Comparison of ENCODE assay signal across 14 cellular contexts in genomic region chr9:35385042-35385441, GRCh38.
A peak's percentile ranks its signal among the peaks of the same experiment; 100 is the strongest.
DNase-seq lines count a peak whose midpoint lies in the region; TF ChIP-seq lines count a peak whose summit lies in the region.
"Had no signal": no experiment of that assay in that cellular context is flagged by ENCODE, and none has a peak within 500 bp of the region (broad histone marks: within the 10 kb centered on the region; RNA-seq: fewer than 3 reads in every experiment).

No MANE protein-coding gene starts in this region.

- no peaks in the 10 kb centered on the region for H3K79me2 ChIP-seq in OCI-LY3 (ENCODE audit: low read length)

- 0 out of 2 replicates have a peak, but pooled peaks cover 9% of the 10 kb centered on the region for H3K4me1 ChIP-seq in OCI-LY3 (ENCODE audit: low read length)
- H3K4me1 ChIP-seq: colonic mucosa had no signal

- no peaks in the 10 kb centered on the region for H4K20me1 ChIP-seq in OCI-LY3 (ENCODE audit: insufficient read depth, low read length)

- no peak overlapping the region for H3K27ac ChIP-seq in OCI-LY3 (ENCODE audit: low read length)
- H3K27ac ChIP-seq: colonic mucosa, HL-60 had no signal

- no peaks in the 10 kb centered on the region for H3K9me3 ChIP-seq in OCI-LY3 (ENCODE audit: insufficient read depth, low read length)
- H3K9me3 ChIP-seq: colonic mucosa had no signal

- no peaks in the 10 kb centered on the region for H3K36me3 ChIP-seq in OCI-LY3 (replicated peaks; ENCODE audit: low read depth, low read length)
- H3K36me3 ChIP-seq: colonic mucosa had no signal

- TF ChIP-seq CTCF in OCI-LY3 (IDR thresholded peaks at IDR 0.05; ENCODE audit: low read depth, low read length) (peak; percentile 37), epithelial cell of esophagus (IDR thresholded peaks at IDR 0.05; ENCODE audit: insufficient read depth, low read depth, low read length, missing control alignments) (peak; percentile 41)

- H3K27me3 ChIP-seq in OCI-LY3 (ENCODE audit: low read depth, low read length), result no peaks in the 10 kb centered on the region; the same call in 1 of the 2 replicates
- H3K27me3 ChIP-seq: colonic mucosa had no signal

- no peak overlapping the region for H3K9ac ChIP-seq in OCI-LY3 (ENCODE audit: low read length)

- no peak overlapping the region for H2AFZ ChIP-seq in OCI-LY3 (ENCODE audit: low read depth, low read length)

- H3K4me3 ChIP-seq in OCI-LY3 (ENCODE audit: low read length) (no peak overlapping the region), epithelial cell of esophagus (ENCODE audit: low read length) (no peak overlapping the region)
- H3K4me3 ChIP-seq: colonic mucosa, lung had no signal

- no peak overlapping the region for H3K4me2 ChIP-seq in OCI-LY3 (ENCODE audit: low read length)

- DNase-seq in AG08395 (ENCODE audit: low spot score) (peak; percentile 83), epithelial cell of esophagus (ENCODE audit: low read depth) (peak; percentile 25), medulla oblongata (ENCODE audit: extremely low spot score) (peak; percentile 48), H4 (ENCODE audit: low spot score) (no peak), SKM-1 treated with dmso at 0.1 percent for 144 hours (lab: John Stamatoyannopoulos, UW; ENCODE audit: unreplicated experiment) (no peak), iPS-NIHi7 (ENCODE audit: extremely low spot score) (no peak), HUDEP-2 (lab: John Stamatoyannopoulos, UW; ENCODE audit: unreplicated experiment in 76 of 76) (no peak)
- DNase-seq: colonic mucosa, GOT3, NCI-H2029 treated with DMSO at 0.1 percent for 48 hours, small intestine had no signal

Comparison
In these comparisons a context has a peak if more than half of its experiments do, and no peak if none do; other contexts are left out.
1. DNase-seq: peak in AG08395 (single experiment), epithelial cell of esophagus (single experiment) and medulla oblongata (single experiment); none in H4 (single experiment), SKM-1 treated with dmso at 0.1 percent for 144 hours (single experiment), iPS-NIHi7 (single experiment) and HUDEP-2 (0 of 76).